9 cellular contexts compared by ENCODE assay signal in the genomic region with DNA sequence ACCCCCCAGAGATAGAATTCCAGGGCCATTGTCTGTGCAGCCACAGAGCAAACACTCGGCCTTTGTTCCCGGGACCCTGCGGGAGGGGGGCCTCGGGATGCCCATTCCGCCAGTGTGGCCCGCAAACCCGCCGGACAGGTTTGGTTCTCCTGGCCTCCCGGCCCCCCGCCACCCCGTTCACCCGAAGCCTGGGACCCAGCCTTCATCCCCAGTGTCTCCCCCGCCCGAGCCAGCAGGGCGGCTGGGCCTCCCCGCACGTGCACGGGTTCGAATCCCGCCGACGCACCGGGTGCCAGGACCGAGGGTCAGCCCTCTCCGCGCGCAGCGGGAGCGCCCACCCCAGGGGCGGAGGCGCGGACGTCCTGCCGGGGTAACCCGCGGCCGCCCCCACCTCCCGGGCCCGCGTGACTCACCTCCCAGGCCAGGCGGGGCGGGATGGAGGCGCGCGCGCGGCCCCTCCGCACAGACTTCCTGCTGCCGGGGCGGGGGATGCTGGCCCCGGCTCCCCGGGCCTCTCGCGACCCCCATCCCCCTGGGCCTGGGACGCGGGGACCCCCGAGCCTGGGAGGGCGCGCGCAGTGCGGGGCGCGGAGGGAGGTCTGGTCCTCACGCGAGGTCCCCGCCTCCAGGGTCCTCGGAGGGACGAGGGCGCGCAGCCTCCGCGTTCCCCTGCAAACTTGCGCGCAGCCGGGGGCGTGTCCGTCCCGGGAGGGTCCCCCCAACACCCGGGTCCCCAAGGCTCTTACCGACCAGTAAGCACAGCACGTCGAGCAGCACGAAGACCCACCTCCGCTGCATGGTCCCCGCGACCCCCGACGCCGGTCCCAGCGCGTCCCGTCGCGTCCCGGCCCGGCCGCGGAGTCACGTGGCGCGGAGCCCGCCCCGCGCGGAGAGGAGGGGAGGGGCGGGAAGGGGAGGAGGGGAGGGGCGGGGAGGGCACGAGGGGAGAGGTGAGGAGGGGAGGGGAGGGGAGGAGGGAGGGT. TPM values are rescaled to one million over a fixed set of nuclear protein-coding genes. Genes with fewer than 3 reads are reported as not detected.
DNase-seq lines count a peak whose midpoint lies in the region; ATAC-seq, FAIRE-seq and TF ChIP-seq lines count a peak whose summit lies in the region.
"Had no signal": no experiment of that assay in that cellular context is flagged by ENCODE, and none has a peak within 500 bp of the region (broad histone marks: within the 10 kb centered on the region; RNA-seq: fewer than 3 reads in every experiment).

TSS of gene PLPP2 (minus strand) at position 865 of the 983 bp plus-strand sequence. CDS start at position 798, 67 bp downstream.

- no peaks in the 10 kb centered on the region for H3K36me3 Mint-ChIP-seq in CD4-positive, alpha-beta T cell (ENCODE audit: low read depth)
- H3K36me3 Mint-ChIP-seq in immature natural killer cell: no peaks in the 10 kb centered on the region
- no peaks in the 10 kb centered on the region for H3K36me3 Mint-ChIP-seq in activated CD4-positive, alpha-beta T cell treated with anti-CD3 and anti-CD28 coated beads, Interleukin-2, amount 10 ng/mL, durations not matched to agents 24 days and 14 days (ENCODE audit: low read depth)

- no TSS peak for BruUV-seq in K562 (replicated peaks; lab: Mats Ljungman, UMichigan)

- H3K79me2 ChIP-seq in K562 (ENCODE audit: control insufficient read depth, insufficient read depth, low read length): no peaks in the 10 kb centered on the region

- peaks cover 65% of the 10 kb centered on the region for H3K27me3 Mint-ChIP-seq in CD4-positive, alpha-beta T cell
- H3K27me3 Mint-ChIP-seq in immature natural killer cell (ENCODE audit: low read depth in 3 of 3): peaks cover 11 to 18% (median 17%) of the 10 kb centered on the region in 3 donors
- peaks cover 42% of the 10 kb centered on the region for H3K27me3 Mint-ChIP-seq in activated CD4-positive, alpha-beta T cell treated with anti-CD3 and anti-CD28 coated beads, Interleukin-2, amount 10 ng/mL, durations not matched to agents 24 days and 14 days

- TF ChIP-seq RAD21 in K562 (CRISPR knock-in tag; conservative IDR thresholded peaks at IDR 0.05 in 1 of 2, IDR thresholded peaks at IDR 0.05 in 1 of 2): no peak

- H3K4me3 ChIP-seq in K562: peak within 1 kb of the TSS; percentile 25
- H3K4me3 ChIP-seq in small intestine (ENCODE audit: low read depth in 1 of 2, low read length in 2 of 2): peak within 1 kb of the TSS; percentile 27 to 80

- peaks cover 4% of the 10 kb centered on the region; the same call in 1 of the 2 replicates for H4K20me1 ChIP-seq in K562 (replicated peaks; ENCODE audit: control insufficient read depth, insufficient read depth, low read length)

- peak within 1 kb of the TSS; percentile 31 for H3K4me2 ChIP-seq in K562 (ENCODE audit: insufficient read depth, low read length)

- H3K4me1 ChIP-seq in K562 (replicated peaks in 1 of 2; ENCODE audit: control insufficient read depth in 2 of 2, insufficient read depth in 2 of 2, low read length in 2 of 2): peaks cover 8 to 54% of the 10 kb centered on the region in 2 experiments; a peak in 4 of 5 replicates
- no peaks in the 10 kb centered on the region for H3K4me1 ChIP-seq in small intestine (ENCODE audit: control insufficient read depth in 2 of 2, insufficient read depth in 1 of 2, low read depth in 1 of 2, low read length in 1 of 2)

- H3K9me3 ChIP-seq in CD4-positive, alpha-beta T cell (ENCODE audit: control insufficient read depth, low read length): no peaks in the 10 kb centered on the region
- H3K9me3 ChIP-seq in K562 (replicated peaks; ENCODE audit: control insufficient read depth, insufficient read depth, low read depth, low read length) (no peaks in the 10 kb centered on the region), small intestine (ENCODE audit: control insufficient read depth, low read depth) (no peaks in the 10 kb centered on the region)
- H3K9me3 ChIP-seq: neutrophil had no signal

- ATAC-seq in CD4-positive, alpha-beta T cell (ENCODE audit: poor library complexity): no peak
- ATAC-seq in K562 (no peak), HG03520 (IDR thresholded peaks at IDR 0.05; ENCODE audit: unreplicated experiment) (no peak)

- no peak for TF ChIP-seq POLR2A in K562 (conservative IDR thresholded peaks at IDR 0.05)

- no peaks in the 10 kb centered on the region for H3K9me3 Mint-ChIP-seq in CD4-positive, alpha-beta T cell
- peaks cover 0 to 2% (median 0%) of the 10 kb centered on the region in 6 donors for H3K9me3 Mint-ChIP-seq in immature natural killer cell
- no peaks in the 10 kb centered on the region for H3K9me3 Mint-ChIP-seq in activated CD4-positive, alpha-beta T cell treated with anti-CD3 and anti-CD28 coated beads, Interleukin-2, amount 10 ng/mL, durations not matched to agents 24 days and 14 days

- H3K9ac ChIP-seq in K562 (ENCODE audit: insufficient read depth in 1 of 2, low read depth in 2 of 2, low read length in 2 of 2): peak within 1 kb of the TSS; percentile 4 to 83; a peak in 2 of 4 replicates

- peak within 1 kb of the TSS; percentile 60 for H3K4me3 Mint-ChIP-seq in CD4-positive, alpha-beta T cell
- peak within 1 kb of the TSS; percentile 53 to 68 (median 64) for H3K4me3 Mint-ChIP-seq in immature natural killer cell
- H3K4me3 Mint-ChIP-seq in activated CD4-positive, alpha-beta T cell treated with anti-CD3 and anti-CD28 coated beads, Interleukin-2, amount 10 ng/mL, durations not matched to agents 24 days and 14 days: no peak within 1 kb of the TSS

- H3K4me1 Mint-ChIP-seq in CD4-positive, alpha-beta T cell (ENCODE audit: low read depth): peaks cover 18% of the 10 kb centered on the region
- H3K4me1 Mint-ChIP-seq in immature natural killer cell: peaks cover 0 to 12% of the 10 kb centered on the region in 2 donors
- H3K4me1 Mint-ChIP-seq in activated CD4-positive, alpha-beta T cell treated with anti-CD3 and anti-CD28 coated beads, Interleukin-2, amount 10 ng/mL, durations not matched to agents 24 days and 14 days: no peaks in the 10 kb centered on the region

- H3K36me3 ChIP-seq in K562 (ENCODE audit: control insufficient read depth, insufficient read depth, low read length): no peaks in the 10 kb centered on the region
- H3K36me3 ChIP-seq in small intestine (ENCODE audit: control insufficient read depth in 2 of 2, insufficient read depth in 2 of 2, low read length in 2 of 2): no peaks in the 10 kb centered on the region
- H3K36me3 ChIP-seq: neutrophil had no signal

- H3K27ac ChIP-seq in CD4-positive, alpha-beta T cell (ENCODE audit: low read depth, low read length): no peak within 1 kb of the TSS
- H3K27ac ChIP-seq in K562 (ENCODE audit: extremely low read depth, low read depth, low read length): no peak within 1 kb of the TSS; the same call in 2 of the 3 replicates
- H3K27ac ChIP-seq in small intestine (ENCODE audit: low read depth in 1 of 2, low read length in 1 of 2): peak within 1 kb of the TSS; percentile 95 to 97
- H3K27ac ChIP-seq: neutrophil had no signal

- no peak for TF ChIP-seq EP300 in K562 (IDR thresholded peaks at IDR 0.05; ENCODE audit: low read length)

- 52% methylated on average over 13 of the region's 108 CpGs for WGBS in K562 (ENCODE audit: insufficient coverage, low coverage, missing lambda C conversion rate)
- WGBS in small intestine, 3 donors: 2 to 6% (median 5%) methylated on average over 42 to 105 of the region's 108 CpGs

- CTCF ChIA-PET in CD4-positive, alpha-beta T cell (lab: Charles Lee): no interaction called here
- CTCF ChIA-PET in K562 (lab: Yijun Ruan, JAX; ENCODE audit: low intra/inter-chr PET ratio): no interaction called here

- peak in 2 of 10 experiments; percentile 23 to 28 for DNase-seq in CD4-positive, alpha-beta T cell
- DNase-seq in M059J (ENCODE audit: low read depth) (peak; percentile 39), K562 (ENCODE audit: extremely low read depth in 1 of 4, low spot score in 3 of 4) (peak in 3 of 4 experiments; percentile 48 to 69 (median 63)), immature natural killer cell (peak in 1 of 3 donors; percentile 11), small intestine (peak; percentile 51), GDM1 (lab: John Stamatoyannopoulos, UW) (no peak)
- DNase-seq in activated CD4-positive, alpha-beta T cell treated with anti-CD3 and anti-CD28 coated beads, Interleukin-2, amount 10 ng/mL, durations not matched to agents 24 days and 14 days: no peak

- TF ChIP-seq CTCF in CD4-positive, alpha-beta T cell (IDR thresholded peaks at IDR 0.05): no peak
- no peak for TF ChIP-seq CTCF in K562 (IDR thresholded peaks at IDR 0.05 in 2 of 3, conservative IDR thresholded peaks at IDR 0.05 in 1 of 3; ENCODE audit: insufficient read depth in 2 of 3, low read depth in 1 of 3, low read length in 3 of 3)

- no peaks in the 10 kb centered on the region for H3K9me1 ChIP-seq in K562 (ENCODE audit: control insufficient read depth, insufficient read depth, low read length)

- no peak within 1 kb of the TSS for H3K27ac Mint-ChIP-seq in CD4-positive, alpha-beta T cell
- H3K27ac Mint-ChIP-seq in immature natural killer cell: peak within 1 kb of the TSS in 1 of 6 donors; percentile 71
- H3K27ac Mint-ChIP-seq in activated CD4-positive, alpha-beta T cell treated with anti-CD3 and anti-CD28 coated beads, Interleukin-2, amount 10 ng/mL, durations not matched to agents 24 days and 14 days: no peak within 1 kb of the TSS

- intact Hi-C loops in CD4-positive, alpha-beta T cell (cut with DNase I, micrococcal nuclease): loop anchor here in 1 of 2 experiments (10.0 kb wide), 1 partner anchor 214 kb away; the partner anchor contains the start of gene TPGS1
- intact Hi-C loops in K562 (cut with micrococcal nuclease): no loop called here
- intact Hi-C loops in activated CD4-positive, alpha-beta T cell treated with anti-CD3 and anti-CD28 coated beads, Interleukin-2, amount 10 ng/mL, durations not matched to agents 24 days and 14 days (cut with micrococcal nuclease): no loop called here

- H2AFZ ChIP-seq in K562 (ENCODE audit: low read depth, low read length): peak within 1 kb of the TSS; percentile 51; the same call in 1 of the 2 replicates

- peaks cover 55% of the 10 kb centered on the region for H3K27me3 ChIP-seq in CD4-positive, alpha-beta T cell (ENCODE audit: control insufficient read depth, insufficient read depth, low read length)
- H3K27me3 ChIP-seq in K562 (ENCODE audit: control insufficient read depth in 2 of 2, insufficient read depth in 2 of 2, low read length in 2 of 2) (peaks cover 5 to 28% of the 10 kb centered on the region in 2 experiments; a peak in 4 of 5 replicates), small intestine (ENCODE audit: control insufficient read depth in 2 of 2, insufficient read depth in 2 of 2, low read length in 2 of 2) (peaks cover 0 to 22% of the 10 kb centered on the region in 2 donors)

- no peak for FAIRE-seq in K562 (lab: Jason Lieb, UNC)
- no peak for FAIRE-seq in small intestine (lab: Jason Lieb, UNC)

- in situ Hi-C loops in K562 (cut with MboI): no loop called here

- POLR2A ChIA-PET in CD4-positive, alpha-beta T cell (lab: Charles Lee): no interaction called here
- POLR2A ChIA-PET in K562 (lab: Yijun Ruan, JAX): no interaction called here

RNA-seq across cellular contexts. Expression of gene PLPP2, which starts in this region (rescaled TPM):
- total RNA-seq in CD4-positive, alpha-beta T cell: under 1 TPM in 1 of 2 experiments, not detected in 1; 0.64 TPM
- total RNA-seq in M059J (2014; rRNA removed; shearing (Covaris generic)): 32.6 and 39.3 TPM in 2 replicates
- total RNA-seq in K562 (2011; cell fraction: chromatin; rRNA removed; ENCODE audit: low replicate concordance): 6.2 and 17.1 TPM in 2 replicates
- 17.7 and 19.1 TPM in 2 replicates for total RNA-seq in K562 (2011; cell fraction: nucleolus; rRNA removed)
- total RNA-seq in K562 (2011; cell fraction: nucleoplasm; rRNA removed): 13.8 and 19.1 TPM in 2 replicates
- total RNA-seq in K562 (2014; rRNA removed) (3.1 and 4.0 TPM in 2 replicates), K562 (2014; rRNA removed; fragmentation: Illumina TruSeq; extraction: Trizol) (0.67 and 2.0 TPM in 2 replicates), K562 (2015; rRNA removed; fragmentation: Illumina TruSeq; extraction: Trizol) (0.51 and 0.64 TPM in 2 replicates), K562 (2021) (3.9 and 4.4 TPM in 2 replicates)
- polyA plus RNA-seq in K562 (2011; rRNA removed) (1.1 and 2.5 TPM in 2 replicates), K562 (2014; fragmentation: Illumina TruSeq; extraction: Trizol) (3.1 and 3.4 TPM in 2 replicates), K562 (2014; fragmentation: Nextera tagmentation; extraction: Ambion mirVana) (under 1 TPM in 1 of 2 experiments, not detected in 1; 0.56 TPM), K562 (2014; rRNA removed) (2.0 and 2.2 TPM in 2 replicates), immature natural killer cell (under 1 TPM in 1 of 3 donors, not detected in 2; 0.33 TPM), small intestine (100 to 1,000 TPM in 2 of 3 donors, 10 to 100 TPM in 1; 90.8 to 130 (median 127) TPM)
- polyA plus RNA-seq in K562 (2011; cell fraction: cytosol; rRNA removed): 1.9 and 11.7 TPM in 2 replicates
- polyA plus RNA-seq in K562 (2011; cell fraction: nucleus; rRNA removed): 2.4 and 12.0 TPM in 2 replicates
- polyA plus RNA-seq in K562 (2012): 0.58 and 1.5 TPM in 2 replicates
- polyA minus RNA-seq in K562 (2011; rRNA and poly(A)+ RNA removed): 0.63 and 3.3 TPM in 2 replicates
- polyA minus RNA-seq in K562 (2011; cell fraction: cytosol; rRNA and poly(A)+ RNA removed): 2.7 TPM in 1 of 2 replicates, not detected in the other
- polyA minus RNA-seq in K562 (2011; cell fraction: nucleus; rRNA and poly(A)+ RNA removed): 0.44 and 1.5 TPM in 2 replicates
- total RNA-seq in activated CD4-positive, alpha-beta T cell treated with anti-CD3 and anti-CD28 coated beads, Interleukin-2, amount 10 ng/mL, durations not matched to agents 24 days and 14 days: 0.07 and 0.24 TPM in 2 replicates

Comparison
In these comparisons a context has a peak if more than half of its experiments do, and no peak if none do; other contexts are left out.
1. RNA of gene PLPP2 (polyA plus RNA-seq): 90.8 to 130 TPM in small intestine; 0.56 to 12.0 TPM in K562 and 0.33 TPM in immature natural killer cell; every median in the first group is over 4 times any median in the second.
2. DNase-seq: peak in M059J (single experiment), K562 (3 of 4) and small intestine (single experiment); none in GDM1 (single experiment) and activated CD4-positive, alpha-beta T cell treated with anti-CD3 and anti-CD28 coated beads, Interleukin-2, amount 10 ng/mL, durations not matched to agents 24 days and 14 days (single experiment).
3. H3K27ac ChIP-seq: peak in small intestine (2 of 2); none in CD4-positive, alpha-beta T cell (single experiment) and K562 (single experiment).